Comparison of ENCODE assay signal across 9 cellular contexts in the genomic region with DNA sequence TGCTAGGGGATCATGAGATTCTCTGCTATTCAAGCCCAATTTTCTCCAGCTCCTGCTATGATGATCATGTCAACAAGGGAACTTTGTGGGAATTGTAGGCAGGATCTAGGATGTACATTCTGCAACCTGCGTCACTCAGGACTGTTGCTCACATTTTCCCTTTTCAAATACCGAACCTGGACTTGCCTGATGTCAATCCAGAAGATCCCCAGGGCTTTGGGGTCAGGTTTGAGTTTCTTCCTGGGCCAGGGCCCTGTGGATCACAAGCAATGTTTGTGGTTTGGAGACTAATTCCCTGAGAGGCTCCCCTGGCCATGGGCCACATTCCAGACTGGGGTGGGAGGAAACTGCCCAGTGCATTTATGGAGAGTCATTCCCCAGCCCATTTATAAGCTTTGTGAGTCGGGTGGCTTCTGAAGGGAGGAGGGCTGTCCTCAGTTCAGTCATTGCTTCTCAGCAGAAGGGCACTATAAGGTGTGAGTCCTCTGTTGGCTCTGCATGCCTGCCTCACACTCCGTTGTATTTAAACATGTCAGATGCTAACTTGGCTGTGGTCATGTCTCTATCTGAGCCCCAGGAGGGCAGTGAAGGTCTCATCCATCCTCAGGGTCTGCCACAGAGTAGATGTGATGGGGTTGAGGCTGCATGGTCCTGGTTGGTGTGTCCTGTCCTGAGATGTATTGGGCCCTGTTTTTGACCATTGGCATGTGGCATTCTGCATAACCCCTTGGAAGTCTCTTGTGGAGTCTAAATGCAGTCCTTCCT. TPM values are rescaled to one million over a fixed set of nuclear protein-coding genes. Genes with fewer than 3 reads are reported as not detected.
DNase-seq lines count a peak whose midpoint lies in the region; ATAC-seq and TF ChIP-seq lines count a peak whose summit lies in the region.
"Had no signal": no experiment of that assay in that cellular context is flagged by ENCODE, and none has a peak within 500 bp of the region (broad histone marks: within the 10 kb centered on the region; RNA-seq: fewer than 3 reads in every experiment).

No MANE protein-coding gene starts in this region.

- CTCF ChIA-PET in T-cell (lab: Charles Lee), result interaction anchor here in 1 of 2 donors (0.6 kb wide), 1 partner anchor 1637 kb away, joined by 4 read pairs; no protein-coding TSS in a partner anchor

- H3K4me1 ChIP-seq in hepatocyte (ENCODE audit: insufficient read depth), result peaks cover 29% of the 10 kb centered on the region
- peaks cover 31% of the 10 kb centered on the region for H3K4me1 ChIP-seq in stomach smooth muscle (ENCODE audit: control insufficient read depth, insufficient read depth, low read length)

- no peaks in the 10 kb centered on the region for H3K9me3 Mint-ChIP-seq in T-cell
- H3K9me3 Mint-ChIP-seq: WTC11 had no signal

- H3K4me3 Mint-ChIP-seq in T-cell, result no peak overlapping the region
- H3K4me3 Mint-ChIP-seq: WTC11 had no signal

- H4K20me1 ChIP-seq in hepatocyte (ENCODE audit: insufficient read depth, poor library complexity, severe bottlenecking), result no peaks in the 10 kb centered on the region

- TF ChIP-seq CTCF in astrocyte of the cerebellum (IDR thresholded peaks at IDR 0.05; ENCODE audit: low read depth, low read length, missing control alignments), result no peak
- TF ChIP-seq CTCF in hepatocyte (IDR thresholded peaks at IDR 0.05; ENCODE audit: poor library complexity), result no peak

- peaks cover 5 to 10% (median 7%) of the 10 kb centered on the region in 3 donors for H3K4me1 Mint-ChIP-seq in T-cell

- DNase-seq in HCEC 1CT, result peak; percentile 93
- DNase-seq in astrocyte of the cerebellum (ENCODE audit: low read depth), result peak; percentile 96
- peak; percentile 54 for DNase-seq in hepatocyte (ENCODE audit: low spot score)
- no peak for DNase-seq in cerebellar cortex (ENCODE audit: low spot score)
- DNase-seq in NCI-H1694 treated with DMSO at 0.1 percent for 48 hours (lab: John Stamatoyannopoulos, UW), result no peak
- no peak for DNase-seq in T-cell

- H3K27ac ChIP-seq in hepatocyte, result peak overlapping the region; percentile 77
- H3K27ac ChIP-seq in stomach smooth muscle (ENCODE audit: low read length), result peak overlapping the region; percentile 96

- ATAC-seq in HG02981 (IDR thresholded peaks at IDR 0.05; ENCODE audit: unreplicated experiment) (no peak), T-cell (replicated peaks in 1 of 4) (no peak)
- ATAC-seq: WTC11 had no signal

- no peaks in the 10 kb centered on the region for H3K27me3 ChIP-seq in hepatocyte
- H3K27me3 ChIP-seq in stomach smooth muscle (ENCODE audit: control insufficient read depth in 1 of 2, insufficient read depth in 2 of 2, low read length in 2 of 2), result no peaks in the 10 kb centered on the region

- POLR2A ChIA-PET in T-cell (lab: Charles Lee), result no interaction called here

- H3K36me3 ChIP-seq in hepatocyte (replicated peaks; ENCODE audit: insufficient read depth, low read depth), result no peaks in the 10 kb centered on the region
- H3K36me3 ChIP-seq in stomach smooth muscle (ENCODE audit: control insufficient read depth in 2 of 2, insufficient read depth in 2 of 2, low read length in 2 of 2), result no peaks in the 10 kb centered on the region

- H3K9me2 ChIP-seq in hepatocyte (replicated peaks; ENCODE audit: insufficient read depth), result no peaks in the 10 kb centered on the region

- H3K9me3 ChIP-seq in hepatocyte (ENCODE audit: low read depth) (no peaks in the 10 kb centered on the region), stomach smooth muscle (ENCODE audit: control insufficient read depth in 2 of 2, low read length in 2 of 2) (no peaks in the 10 kb centered on the region)

- in situ Hi-C loops in astrocyte of the cerebellum (cut with HindIII; ENCODE audit: low sequenced_read_pairs), result loop anchor here (5.0 kb wide), 1 partner anchor 69 kb away; no protein-coding TSS in a partner anchor

- H3K9ac ChIP-seq in stomach smooth muscle (ENCODE audit: low read length in 2 of 2), result peak overlapping the region; percentile 56 to 58

- H3K27me3 Mint-ChIP-seq in T-cell, result peaks cover 20 to 39% of the 10 kb centered on the region in 2 donors

- WGBS in hepatocyte (ENCODE audit: low lambda C conversion rate, missing lambda C conversion rate), result 46% methylated on average over 4 of the region's 4 CpGs

- H2AFZ ChIP-seq in hepatocyte, result no peak overlapping the region

- H3K36me3 Mint-ChIP-seq in T-cell, result no peaks in the 10 kb centered on the region
- H3K36me3 Mint-ChIP-seq: WTC11 had no signal

- H3K27ac Mint-ChIP-seq in T-cell, result no peak overlapping the region
- H3K27ac Mint-ChIP-seq: WTC11 had no signal

- H3K4me2 ChIP-seq in hepatocyte, result peak overlapping the region; percentile 13

- no peak overlapping the region for H3K4me3 ChIP-seq in astrocyte of the cerebellum (ENCODE audit: low read depth, low read length)
- H3K4me3 ChIP-seq in hepatocyte, result no peak overlapping the region
- H3K4me3 ChIP-seq in stomach smooth muscle (ENCODE audit: low read length in 2 of 2), result no peak overlapping the region

- no peaks in the 10 kb centered on the region for H3K79me2 ChIP-seq in hepatocyte

RNA-seq across cellular contexts. Expression of a gene that starts 6.5 kb away (rescaled TPM):
- not detected in 2 replicates for total RNA-seq in hepatocyte
- 0.40 TPM in 1 of 2 replicates, not detected in the other for polyA plus RNA-seq in hepatocyte
- under 1 TPM in 1 of 5 donors, not detected in 4; 0.35 TPM for total RNA-seq in T-cell

RNA-seq across cellular contexts. Expression of a gene that starts 10.4 kb away (rescaled TPM):
- total RNA-seq in hepatocyte, result not detected in 2 replicates
- not detected in 2 replicates for polyA plus RNA-seq in hepatocyte
- total RNA-seq in T-cell, result 1 to 10 TPM in 1 of 5 donors, under 1 TPM in 2, not detected in 2; 0.30 to 1.0 (median 0.76) TPM

RNA-seq across cellular contexts. Expression of a gene that starts 40.2 kb away (rescaled TPM):
- total RNA-seq in hepatocyte (not detected in 2 replicates), T-cell (not detected)
- not detected in 2 replicates for polyA plus RNA-seq in hepatocyte
- total RNA-seq: WTC11 had no signal

RNA-seq across cellular contexts. Expression of a gene that starts 47.9 kb away (rescaled TPM):
- total RNA-seq in hepatocyte (12.6 and 27.1 TPM in 2 replicates), T-cell (1 to 10 TPM in 3 of 5 donors, not detected in 2; 2.7 to 3.8 (median 3.3) TPM)
- 33.3 and 80.2 TPM in 2 replicates for polyA plus RNA-seq in hepatocyte

Comparison
In these comparisons a context has a peak if more than half of its experiments do, and no peak if none do; other contexts are left out.
1. DNase-seq: peak in HCEC 1CT (single experiment), astrocyte of the cerebellum (single experiment) and hepatocyte (single experiment); none in cerebellar cortex (single experiment), NCI-H1694 treated with DMSO at 0.1 percent for 48 hours (single experiment) and T-cell (0 of 34).